Comparison of ENCODE assay signal across 16 cellular contexts in the genomic region with DNA sequence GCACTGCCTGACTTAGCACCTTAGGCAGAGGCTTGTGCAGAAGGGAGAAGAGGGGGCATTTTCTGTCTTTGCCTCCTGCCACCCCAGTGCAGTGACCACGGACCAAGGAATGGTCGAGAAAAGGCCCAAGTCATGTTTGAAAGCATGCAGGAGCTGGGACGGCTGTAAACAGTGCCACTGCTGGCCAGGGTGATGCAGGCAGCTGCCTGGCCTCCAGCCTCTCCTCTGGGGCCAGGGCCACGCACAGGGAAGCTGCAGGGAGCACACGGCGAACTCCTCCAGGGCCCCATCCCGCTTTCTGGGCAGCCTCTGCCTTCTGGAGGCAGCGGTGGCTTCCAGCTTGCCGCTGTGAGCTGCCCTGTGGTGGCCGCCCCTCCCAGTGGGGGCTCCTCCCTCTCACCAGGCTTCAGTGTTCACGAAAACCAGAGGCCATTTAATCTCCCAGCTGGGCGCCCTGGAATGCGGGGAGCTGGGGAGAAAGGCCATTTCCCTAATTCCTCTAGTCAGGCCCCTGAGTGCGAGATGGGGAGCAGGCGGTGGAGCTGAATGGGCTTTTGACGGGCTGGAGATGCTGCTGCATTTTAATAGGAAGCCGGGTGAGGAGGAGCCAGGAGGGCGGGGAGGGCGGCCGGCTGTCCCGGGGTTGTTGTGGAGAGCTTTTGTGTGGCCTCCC. TPM values are rescaled to one million over a fixed set of nuclear protein-coding genes. Genes with fewer than 3 reads are reported as not detected.
DNase-seq lines count a peak whose midpoint lies in the region; ATAC-seq, FAIRE-seq and TF ChIP-seq lines count a peak whose summit lies in the region.
"Had no signal": no experiment of that assay in that cellular context is flagged by ENCODE, and none has a peak within 500 bp of the region (broad histone marks: within the 10 kb centered on the region; RNA-seq: fewer than 3 reads in every experiment).

No MANE protein-coding gene starts in this region.

- no peak overlapping the region for H3K9ac ChIP-seq in endodermal cell (ENCODE audit: extremely low read depth, low read length, poor library complexity, severe bottlenecking)

- 78% methylated on average over 20 of the region's 21 CpGs for WGBS in A549 (ENCODE audit: missing lambda C conversion rate)
- 14 to 23% methylated on average over 13 to 21 of the region's 21 CpGs for WGBS in endodermal cell (ENCODE audit: insufficient coverage in 1 of 2, insufficient read length in 1 of 2), 2 experiments

- H3K36me3 ChIP-seq in RWPE2 (ENCODE audit: low read depth) (no peaks in the 10 kb centered on the region), endodermal cell (ENCODE audit: control insufficient read depth, insufficient read depth, low read length) (no peaks in the 10 kb centered on the region)

- H3K4me2 ChIP-seq in A549: no peak overlapping the region

- H3K27ac ChIP-seq in A549: no peak overlapping the region
- no peak overlapping the region for H3K27ac ChIP-seq in RWPE2 (ENCODE audit: poor library complexity, severe bottlenecking)
- H3K27ac ChIP-seq in endodermal cell (ENCODE audit: low read depth, low read length): peak overlapping the region; percentile 60

- no peaks in the 10 kb centered on the region for H3K4me1 ChIP-seq in A549
- H3K4me1 ChIP-seq in RWPE2 (ENCODE audit: insufficient read depth, poor library complexity, severe bottlenecking): no peaks in the 10 kb centered on the region
- no peaks in the 10 kb centered on the region for H3K4me1 ChIP-seq in endodermal cell (ENCODE audit: control insufficient read depth, insufficient read depth, low read length)

- TF ChIP-seq POLR2A in A549 (IDR thresholded peaks at IDR 0.05; ENCODE audit: low read length): no peak

- H3K4me3 ChIP-seq in A549 (no peak overlapping the region), RWPE2 (ENCODE audit: severe bottlenecking) (no peak overlapping the region), endodermal cell (ENCODE audit: low read length) (no peak overlapping the region)
- H3K4me3 ChIP-seq: skin epidermis had no signal

- no peaks in the 10 kb centered on the region for H3K9me3 ChIP-seq in A549
- no peaks in the 10 kb centered on the region for H3K9me3 ChIP-seq in RWPE2 (ENCODE audit: severe bottlenecking)
- H3K9me3 ChIP-seq in endodermal cell (ENCODE audit: control insufficient read depth, low read length): no peaks in the 10 kb centered on the region

- H3K27me3 Mint-ChIP-seq in endodermal cell (ENCODE audit: insufficient read depth) (peaks cover 22% of the 10 kb centered on the region), immature natural killer cell (ENCODE audit: low read depth in 3 of 3) (peaks cover 2% of the 10 kb centered on the region in 3 donors)
- H3K27me3 Mint-ChIP-seq: activated CD4-positive, alpha-beta memory T cell treated with anti-CD3 and anti-CD28 coated beads, Interleukin-2, amount 10 ng/mL, durations not matched to agents 7 days and 5 days had no signal

- H3K4me3 Mint-ChIP-seq in endodermal cell (peak overlapping the region; percentile 31), immature natural killer cell (no peak overlapping the region)
- H3K4me3 Mint-ChIP-seq: activated CD4-positive, alpha-beta memory T cell treated with anti-CD3 and anti-CD28 coated beads, Interleukin-2, amount 10 ng/mL, durations not matched to agents 7 days and 5 days; T-helper 1 cell treated with Interleukin-12 subunit alpha and Interleukin-12 subunit beta and Interleukin-4 antibody, amounts not matched to agents 30 μg/mL and 1 μg/mL, for 36 hours had no signal

- H3K27me3 ChIP-seq in RWPE2 (ENCODE audit: insufficient read depth, poor library complexity, severe bottlenecking) (no peaks in the 10 kb centered on the region), endodermal cell (ENCODE audit: control insufficient read depth, insufficient read depth, low read length, poor library complexity, severe bottlenecking) (peaks cover 5% of the 10 kb centered on the region)

- H3K36me3 Mint-ChIP-seq in endodermal cell (ENCODE audit: low read depth): no peaks in the 10 kb centered on the region
- H3K36me3 Mint-ChIP-seq in immature natural killer cell: no peaks in the 10 kb centered on the region

- TF ChIP-seq RAD21 in A549 (conservative IDR thresholded peaks at IDR 0.05 in 1 of 2, IDR thresholded peaks at IDR 0.05 in 1 of 2): no peak

- H3K4me1 Mint-ChIP-seq in endodermal cell (peaks cover 4% of the 10 kb centered on the region), immature natural killer cell (peaks cover 0 to 2% of the 10 kb centered on the region in 2 donors)
- H3K4me1 Mint-ChIP-seq: activated CD4-positive, alpha-beta memory T cell treated with anti-CD3 and anti-CD28 coated beads, Interleukin-2, amount 10 ng/mL, durations not matched to agents 7 days and 5 days had no signal

- TF ChIP-seq EP300 in A549 (IDR thresholded peaks at IDR 0.05): no peak

- CTCF ChIA-PET in A549 (lab: Yijun Ruan, JAX): interaction anchor here (0.7 to 1.8 kb wide), 8 partner anchors 9 to 316 kb away, joined by 3 to 7 read pairs (median 3); no protein-coding TSS in a partner anchor

- TF ChIP-seq CTCF in A549 (IDR thresholded peaks at IDR 0.05) (no peak), RWPE2 (IDR thresholded peaks at IDR 0.05; ENCODE audit: poor library complexity, severe bottlenecking) (no peak), endodermal cell (conservative IDR thresholded peaks at IDR 0.05) (peak; percentile 31)

- POLR2A ChIA-PET in A549 (lab: Yijun Ruan, JAX): no interaction called here

- H3K27ac Mint-ChIP-seq in endodermal cell (peak overlapping the region; percentile 52), immature natural killer cell (no peak overlapping the region)
- H3K27ac Mint-ChIP-seq: activated CD4-positive, alpha-beta memory T cell treated with anti-CD3 and anti-CD28 coated beads, Interleukin-2, amount 10 ng/mL, durations not matched to agents 7 days and 5 days; T-helper 1 cell treated with Interleukin-12 subunit alpha and Interleukin-12 subunit beta and Interleukin-4 antibody, amounts not matched to agents 30 μg/mL and 1 μg/mL, for 36 hours had no signal

- FAIRE-seq in A549 (lab: Jason Lieb, UNC): no peak
- FAIRE-seq: GM12892 had no signal

- peaks cover 4% of the 10 kb centered on the region for H3K9me3 Mint-ChIP-seq in endodermal cell
- no peaks in the 10 kb centered on the region for H3K9me3 Mint-ChIP-seq in immature natural killer cell
- H3K9me3 Mint-ChIP-seq: activated CD4-positive, alpha-beta memory T cell treated with anti-CD3 and anti-CD28 coated beads, Interleukin-2, amount 10 ng/mL, durations not matched to agents 7 days and 5 days; T-helper 1 cell treated with Interleukin-12 subunit alpha and Interleukin-12 subunit beta and Interleukin-4 antibody, amounts not matched to agents 30 μg/mL and 1 μg/mL, for 36 hours had no signal

- peak; percentile 6 to 39; a peak in 3 of 6 replicates for ATAC-seq in A549
- ATAC-seq in RWPE2 (ENCODE audit: low read depth): no peak
- ATAC-seq in GM21825 (IDR thresholded peaks at IDR 0.05; ENCODE audit: unreplicated experiment): no peak
- ATAC-seq in HG02642 (IDR thresholded peaks at IDR 0.05; ENCODE audit: poor library complexity, unreplicated experiment): no peak
- no peak for ATAC-seq in GM18517 (IDR thresholded peaks at IDR 0.05; ENCODE audit: unreplicated experiment)

- DNase-seq in A549 (ENCODE audit: low read depth in 1 of 2, low spot score in 1 of 2) (no peak), RWPE2 (ENCODE audit: low spot score) (peak; percentile 43), endodermal cell (peak; percentile 93), middle frontal gyrus (ENCODE audit: extremely low spot score, low spot score) (peak; percentile 76), immature natural killer cell (no peak)
- DNase-seq: activated CD4-positive, alpha-beta memory T cell treated with anti-CD3 and anti-CD28 coated beads, Interleukin-2, amount 10 ng/mL, durations not matched to agents 7 days and 5 days; activated naive CD4-positive, alpha-beta T cell; DMS53; OCI-M1 had no signal

TF ChIP-seq in A549, 52 proteins besides CTCF, POLR2A, EP300 and RAD21 (continues in another document):
- TF ChIP-seq HDAC2 (IDR thresholded peaks at IDR 0.05): no peak
- TF ChIP-seq, protein P1, sequence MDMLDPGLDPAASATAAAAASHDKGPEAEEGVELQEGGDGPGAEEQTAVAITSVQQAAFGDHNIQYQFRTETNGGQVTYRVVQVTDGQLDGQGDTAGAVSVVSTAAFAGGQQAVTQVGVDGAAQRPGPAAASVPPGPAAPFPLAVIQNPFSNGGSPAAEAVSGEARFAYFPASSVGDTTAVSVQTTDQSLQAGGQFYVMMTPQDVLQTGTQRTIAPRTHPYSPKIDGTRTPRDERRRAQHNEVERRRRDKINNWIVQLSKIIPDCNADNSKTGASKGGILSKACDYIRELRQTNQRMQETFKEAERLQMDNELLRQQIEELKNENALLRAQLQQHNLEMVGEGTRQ (IDR thresholded peaks at IDR 0.05): no peak
- TF ChIP-seq POLR2AphosphoS2 (conservative IDR thresholded peaks at IDR 0.05; ENCODE audit: low read length): no peak

RNA-seq across cellular contexts. Expression of a gene that starts 28.8 kb away (rescaled TPM):
- not detected in 2 replicates for polyA plus RNA-seq in A549 (2011; rRNA removed)
- polyA plus RNA-seq in A549 (2012; cell fraction: cytosol; rRNA removed): not detected in 2 replicates
- not detected in 2 replicates for polyA plus RNA-seq in A549 (2012; cell fraction: nucleus; rRNA removed)
- polyA plus RNA-seq in A549 (2017; fragmentation: RNase III; extraction: RNeasy Plus Mini Kit Qiagen cat#74134 plus additional on column Dnase treatment): not detected in 3 replicates
- polyA minus RNA-seq in A549 (2011; rRNA and poly(A)+ RNA removed): not detected in 2 replicates
- not detected for total RNA-seq in endodermal cell
- 0.89 TPM for polyA plus RNA-seq in endodermal cell (2013, experiment 1 of 2)
- 0.50 TPM for polyA plus RNA-seq in endodermal cell (2013, experiment 2 of 2)
- under 1 TPM in 1 of 3 donors, not detected in 2; 0.74 TPM for polyA plus RNA-seq in immature natural killer cell
- total RNA-seq: urinary bladder had no signal

RNA-seq across cellular contexts. Expression of a gene that starts 31.9 kb away (rescaled TPM):
- 1.4 and 1.5 TPM in 2 replicates for polyA plus RNA-seq in A549 (2011; rRNA removed)
- polyA plus RNA-seq in A549 (2012; cell fraction: cytosol; rRNA removed): 2.9 and 3.1 TPM in 2 replicates
- 5.4 and 10.0 TPM in 2 replicates for polyA plus RNA-seq in A549 (2012; cell fraction: nucleus; rRNA removed)
- 1.1 to 1.7 TPM (median 1.7 TPM) in 3 replicates for polyA plus RNA-seq in A549 (2017; fragmentation: RNase III; extraction: RNeasy Plus Mini Kit Qiagen cat#74134 plus additional on column Dnase treatment)
- 2.1 and 2.6 TPM in 2 replicates for polyA minus RNA-seq in A549 (2011; rRNA and poly(A)+ RNA removed)
- 1 to 10 TPM; 1.2 to 1.6 TPM for total RNA-seq in endodermal cell
- polyA plus RNA-seq in endodermal cell (2013, experiment 1 of 2): 20.3 TPM
- 18.3 TPM for polyA plus RNA-seq in endodermal cell (2013, experiment 2 of 2)
- 1 to 10 TPM in 2 of 3 donors, under 1 TPM in 1; 0.15 to 2.0 (median 1.1) TPM for polyA plus RNA-seq in immature natural killer cell

RNA-seq across cellular contexts. Expression of a gene that starts 41.8 kb away (rescaled TPM):
- 2,364 and 3,205 TPM in 2 replicates for polyA plus RNA-seq in A549 (2011; rRNA removed)
- polyA plus RNA-seq in A549 (2012; cell fraction: cytosol; rRNA removed): 2,658 and 3,508 TPM in 2 replicates
- polyA plus RNA-seq in A549 (2012; cell fraction: nucleus; rRNA removed): 312 and 396 TPM in 2 replicates
- 4,033 to 4,354 TPM (median 4,133 TPM) in 3 replicates for polyA plus RNA-seq in A549 (2017; fragmentation: RNase III; extraction: RNeasy Plus Mini Kit Qiagen cat#74134 plus additional on column Dnase treatment)
- polyA minus RNA-seq in A549 (2011; rRNA and poly(A)+ RNA removed): 560 and 829 TPM in 2 replicates
- 1,000 to 10,000 TPM; 1,155 to 1,199 TPM for total RNA-seq in endodermal cell
- polyA plus RNA-seq in endodermal cell (2013, experiment 1 of 2): 1,898 TPM
- polyA plus RNA-seq in endodermal cell (2013, experiment 2 of 2): 1,809 TPM
- polyA plus RNA-seq in immature natural killer cell: 1,000 to 10,000 TPM in 1 of 3 donors, 100 to 1,000 TPM in 2; 638 to 1,583 (median 956) TPM

Comparison
In these comparisons a context has a peak if more than half of its experiments do, and no peak if none do; other contexts are left out.
1. ATAC-seq: peak in A549 (2 of 2); none in RWPE2 (single experiment), GM21825 (single experiment), HG02642 (single experiment) and GM18517 (single experiment).
2. DNase-seq: peak in RWPE2 (single experiment), endodermal cell (single experiment) and middle frontal gyrus (single experiment); none in A549 (0 of 2) and immature natural killer cell (0 of 3).